20 cellular contexts compared by ENCODE assay signal in the genomic region with DNA sequence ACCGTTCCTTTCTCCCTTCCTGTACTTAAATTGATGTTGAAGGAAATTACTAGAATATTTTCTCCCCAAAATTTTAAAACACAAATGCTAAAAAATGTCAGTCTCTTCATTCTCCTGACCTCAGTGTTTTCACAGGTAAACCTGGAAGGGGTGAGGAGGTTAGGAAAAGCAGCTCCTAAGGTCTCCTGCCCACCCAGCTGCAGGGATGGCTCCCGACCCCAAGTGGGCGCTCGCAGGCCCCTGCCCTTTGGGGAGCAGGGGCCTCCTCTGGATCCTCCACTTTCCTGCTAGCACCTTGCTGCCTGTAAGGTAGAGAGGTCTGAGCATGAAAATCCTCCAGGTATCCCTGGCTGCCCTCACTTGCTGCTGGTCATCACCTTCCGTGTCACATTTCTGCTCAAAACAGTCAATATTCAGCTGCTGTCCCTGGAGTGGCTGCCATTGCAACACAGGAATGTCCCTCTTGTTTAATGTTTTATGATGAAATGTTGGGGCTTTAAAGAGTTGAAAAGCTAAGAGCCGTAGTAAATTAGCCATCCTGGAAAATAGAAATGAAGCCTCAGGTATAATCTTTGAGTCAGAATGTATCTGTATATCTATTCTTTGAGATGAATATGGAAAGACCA. TPM values are rescaled to one million over a fixed set of nuclear protein-coding genes. Genes with fewer than 3 reads are reported as not detected.
DNase-seq lines count a peak whose midpoint lies in the region; ATAC-seq, FAIRE-seq and TF ChIP-seq lines count a peak whose summit lies in the region.
"Had no signal": no experiment of that assay in that cellular context is flagged by ENCODE, and none has a peak within 500 bp of the region (broad histone marks: within the 10 kb centered on the region; RNA-seq: fewer than 3 reads in every experiment).

No MANE protein-coding gene starts in this region.

- intact Hi-C loops in kidney (cut with DNase I): no loop called here

- peak; percentile 35 for DNase-seq in kidney
- DNase-seq in germinal center (ENCODE audit: low spot score): no peak
- DNase-seq in GF-D8 (lab: John Stamatoyannopoulos, UW): no peak
- no peak for DNase-seq in EL
- DNase-seq: activated CD8-positive, alpha-beta memory T cell treated with anti-CD3 and anti-CD28 coated beads for 24 hours; effector memory CD4-positive, alpha-beta T cell; foreskin fibroblast; Karpas-422; midbrain; NCI-H446 treated with DMSO at 0.1 percent for 48 hours; stimulated activated CD4-positive, alpha-beta T cell treated with anti-CD3 and anti-CD28 coated beads, Interleukin-12 subunit alpha, Interleukin-12 subunit beta, amount 100 ng/mL, for 4 hours had no signal

- no peak overlapping the region for H3K4me3 ChIP-seq in kidney (ENCODE audit: low read length in 2 of 2)
- no peak overlapping the region for H3K4me3 ChIP-seq in skeletal muscle tissue (ENCODE audit: low read length in 3 of 3)
- H3K4me3 ChIP-seq: cardiac muscle cell, ovary had no signal

- no peak for FAIRE-seq in kidney (lab: Jason Lieb, UNC)
- FAIRE-seq: GM18507, GM19239 had no signal

- H3K9ac ChIP-seq in kidney (ENCODE audit: low read length in 2 of 2) (no peak overlapping the region), skeletal muscle tissue (ENCODE audit: low read depth in 1 of 3, low read length in 3 of 3) (peak overlapping the region in 2 of 3 donors; percentile 33 to 51)

- H3K27ac ChIP-seq in C4-2B (peak overlapping the region; percentile 70; the same call in 1 of the 2 replicates), VCaP (peak overlapping the region; percentile 87), kidney (ENCODE audit: low read depth in 2 of 2, low read length in 2 of 2) (no peak overlapping the region), skeletal muscle tissue (ENCODE audit: low read depth, low read length) (peak overlapping the region; percentile 85)

- H3K9me3 ChIP-seq in kidney (ENCODE audit: control insufficient read depth in 1 of 2, low read length in 2 of 2) (no peaks in the 10 kb centered on the region), skeletal muscle tissue (ENCODE audit: control insufficient read depth in 3 of 3, low read length in 3 of 3) (no peaks in the 10 kb centered on the region)
- H3K9me3 ChIP-seq: ovary had no signal

- ATAC-seq in HG02885 (IDR thresholded peaks at IDR 0.05; ENCODE audit: poor library complexity, unreplicated experiment): no peak

- peaks cover 0 to 3% of the 10 kb centered on the region in 2 donors for H3K36me3 ChIP-seq in kidney (ENCODE audit: control insufficient read depth in 1 of 2, insufficient read depth in 2 of 2, low read length in 2 of 2)
- peaks cover 23 to 28% (median 25%) of the 10 kb centered on the region in 3 donors for H3K36me3 ChIP-seq in skeletal muscle tissue (ENCODE audit: control insufficient read depth in 3 of 3, insufficient read depth in 3 of 3, low read length in 3 of 3)
- H3K36me3 ChIP-seq: ovary had no signal

- H3K4me1 ChIP-seq in kidney (ENCODE audit: control insufficient read depth in 1 of 2, insufficient read depth in 1 of 2, low read depth in 1 of 2, low read length in 2 of 2) (peaks cover 26 to 27% of the 10 kb centered on the region in 2 donors), skeletal muscle tissue (ENCODE audit: control insufficient read depth in 3 of 3, insufficient read depth in 3 of 3, low read length in 3 of 3) (peaks cover 46 to 72% (median 58%) of the 10 kb centered on the region in 3 donors)

- no peak for TF ChIP-seq CTCF in C4-2B (conservative IDR thresholded peaks at IDR 0.05)
- no peak for TF ChIP-seq CTCF in VCaP (conservative IDR thresholded peaks at IDR 0.05)
- no peak for TF ChIP-seq CTCF in kidney (IDR thresholded peaks at IDR 0.05; ENCODE audit: borderline replicate concordance, extremely low read depth, insufficient read depth)

- H3K27me3 ChIP-seq in skeletal muscle tissue (ENCODE audit: control insufficient read depth in 3 of 3, insufficient read depth in 3 of 3, low read length in 3 of 3): no peaks in the 10 kb centered on the region
- H3K27me3 ChIP-seq: cardiac muscle cell, ovary had no signal

RNA-seq across cellular contexts. Expression of a gene that starts 10.9 kb away (rescaled TPM):
- total RNA-seq in kidney (551 TPM), skeletal muscle tissue (474 TPM)
- polyA plus RNA-seq in kidney (ENCODE audit: insufficient read depth, low read depth, low replicate concordance): 499 TPM

RNA-seq across cellular contexts. Expression of a gene that starts 12.6 kb away (rescaled TPM):
- 74.6 TPM for total RNA-seq in kidney
- 50.1 TPM for polyA plus RNA-seq in kidney (ENCODE audit: insufficient read depth, low read depth, low replicate concordance)
- total RNA-seq in skeletal muscle tissue: 14.6 TPM

RNA-seq across cellular contexts. Expression of a gene that starts 19.3 kb away (rescaled TPM):
- 1.1 TPM for total RNA-seq in kidney
- polyA plus RNA-seq in kidney (ENCODE audit: insufficient read depth, low read depth, low replicate concordance): 2.2 TPM
- total RNA-seq in skeletal muscle tissue: 7.3 TPM
- total RNA-seq: cardiac muscle cell, temporal lobe had no signal

RNA-seq across cellular contexts. Expression of a gene that starts 21.3 kb away (rescaled TPM):
- total RNA-seq in kidney (45.1 TPM), skeletal muscle tissue (26.1 TPM)
- polyA plus RNA-seq in kidney (ENCODE audit: insufficient read depth, low read depth, low replicate concordance): 49.5 TPM

RNA-seq across cellular contexts. Expression of a gene that starts 29.3 kb away (rescaled TPM):
- 19.0 TPM for total RNA-seq in kidney
- polyA plus RNA-seq in kidney (ENCODE audit: insufficient read depth, low read depth, low replicate concordance): 12.6 TPM
- total RNA-seq in skeletal muscle tissue: 6.3 TPM

Comparison
In these comparisons a context has a peak if more than half of its experiments do, and no peak if none do; other contexts are left out.
1. H3K27ac ChIP-seq: peak in C4-2B (single experiment), VCaP (single experiment) and skeletal muscle tissue (single experiment); none in kidney (0 of 2).
2. H3K9ac ChIP-seq: peak in skeletal muscle tissue (2 of 3); none in kidney (0 of 2).